12 cellular contexts compared by ENCODE assay signal in the genomic region with DNA sequence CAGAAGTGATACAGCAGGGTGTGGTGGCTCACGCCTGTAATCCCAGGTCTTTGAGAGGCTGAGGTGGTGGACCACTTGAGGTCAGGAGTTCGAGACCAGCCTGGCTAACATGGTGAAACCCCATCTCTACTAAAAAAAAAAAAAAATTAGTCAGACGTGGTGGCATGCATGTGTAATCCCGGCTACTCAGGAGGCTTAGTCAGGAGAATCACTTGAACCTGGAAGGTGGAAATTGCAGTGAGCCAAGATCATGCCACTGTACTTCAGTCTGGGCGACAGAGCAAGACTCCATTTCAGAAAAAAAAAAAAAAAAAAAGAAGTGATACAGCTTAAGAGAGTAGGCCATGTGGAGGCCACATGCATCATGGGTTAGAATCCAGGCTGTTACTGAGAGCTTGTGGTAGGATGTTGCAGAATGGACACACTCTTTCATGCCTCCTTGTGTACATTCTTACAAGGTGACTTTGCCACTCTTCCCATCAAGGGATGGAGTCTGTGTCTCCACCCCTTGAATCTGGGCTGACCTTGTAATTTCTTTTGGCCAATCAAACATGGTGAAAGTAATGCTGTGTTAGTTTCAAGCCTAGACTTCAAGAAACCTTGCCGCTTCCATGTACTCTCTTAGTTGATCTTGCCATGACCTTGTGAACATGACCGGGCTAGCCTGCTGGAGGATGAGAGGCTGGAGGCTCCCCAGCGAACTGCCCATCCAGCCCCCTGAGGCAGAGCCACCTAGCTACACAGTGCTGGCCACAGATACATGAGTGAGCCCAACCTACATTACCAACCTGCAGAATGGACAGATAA. TPM values are rescaled to one million over a fixed set of nuclear protein-coding genes. Genes with fewer than 3 reads are reported as not detected.
DNase-seq lines count a peak whose midpoint lies in the region; ATAC-seq, FAIRE-seq and TF ChIP-seq lines count a peak whose summit lies in the region.
"Had no signal": no experiment of that assay in that cellular context is flagged by ENCODE, and none has a peak within 500 bp of the region (broad histone marks: within the 10 kb centered on the region; RNA-seq: fewer than 3 reads in every experiment).

No MANE protein-coding gene starts in this region.

- H3K4me1 ChIP-seq in MM.1S (ENCODE audit: low read length), result peaks cover 42% of the 10 kb centered on the region
- no peaks in the 10 kb centered on the region for H3K4me1 ChIP-seq in mesendoderm (ENCODE audit: control insufficient read depth, low read depth, low read length)

- H2BK5ac ChIP-seq in mesendoderm (ENCODE audit: low read length), result no peak overlapping the region

- H3K18ac ChIP-seq in mesendoderm (ENCODE audit: low read length), result no peak overlapping the region

- H3K9me3 ChIP-seq in MM.1S (replicated peaks; ENCODE audit: insufficient read depth, low read length), result no peaks in the 10 kb centered on the region
- H3K9me3 ChIP-seq: psoas muscle had no signal

- H3K4ac ChIP-seq in mesendoderm (ENCODE audit: low read depth, low read length), result no peak overlapping the region

- H2AFZ ChIP-seq in MM.1S (ENCODE audit: low read length), result peak overlapping the region; percentile 52

- TF ChIP-seq CTCF in MM.1S (IDR thresholded peaks at IDR 0.05; ENCODE audit: low read length), result no peak
- no peak for TF ChIP-seq CTCF in bronchial epithelial cell (IDR thresholded peaks at IDR 0.05; ENCODE audit: insufficient read depth, low read length, severe bottlenecking)

- intact Hi-C loops in activated T-helper 2 cell treated with anti-CD3 and anti-CD28 coated beads, Interferon-gamma antibody, Interleukin-2, Interleukin-4, amounts not matched to agents 10 μg/mL and 5 μg/mL and 100 μg/mL, durations not matched to agents 14 hours and 24 hours and 36 hours (cut with micrococcal nuclease), result no loop called here

- H3K4me1 Mint-ChIP-seq in activated naive CD4-positive, alpha-beta T cell treated with anti-CD3 and anti-CD28 coated beads, Interleukin-2, amount 10 ng/mL, durations not matched to agents 7 days and 5 days, result peaks cover 76% of the 10 kb centered on the region
- H3K4me1 Mint-ChIP-seq in stimulated activated effector memory CD8-positive, alpha-beta T cell treated with anti-CD3 and anti-CD28 coated beads, Interleukin-12 subunit alpha, Interleukin-12 subunit beta, amount 100 ng/mL, for 72 hours, result peaks cover 56% of the 10 kb centered on the region
- H3K4me1 Mint-ChIP-seq in activated T-helper 2 cell treated with anti-CD3 and anti-CD28 coated beads, Interferon-gamma antibody, Interleukin-2, Interleukin-4, amounts not matched to agents 10 μg/mL and 5 μg/mL and 100 μg/mL, durations not matched to agents 14 hours and 24 hours and 36 hours (ENCODE audit: low read depth), result peaks cover 32% of the 10 kb centered on the region

- no peaks in the 10 kb centered on the region for H3K9me2 ChIP-seq in MM.1S (replicated peaks; ENCODE audit: insufficient read depth, low read length)

- ATAC-seq in stimulated activated effector memory CD8-positive, alpha-beta T cell treated with anti-CD3 and anti-CD28 coated beads, Interleukin-12 subunit alpha, Interleukin-12 subunit beta, amount 100 ng/mL, for 72 hours, result no peak
- ATAC-seq: activated CD4-positive, CD25-positive, alpha-beta regulatory T cell treated with anti-CD3 and anti-CD28 coated beads, Interleukin-2, amount 50 U/mL, for 24 hours; psoas muscle had no signal

- no CpG with 5 or more reads among the region's 8 CpGs for WGBS in mesendoderm (ENCODE audit: extremely low coverage, insufficient coverage, low lambda C conversion rate)

- H3K4me3 ChIP-seq in MM.1S (ENCODE audit: low read length) (no peak overlapping the region), bronchial epithelial cell (ENCODE audit: low read depth, low read length) (no peak overlapping the region), mesendoderm (ENCODE audit: low read length) (no peak overlapping the region)
- H3K4me3 ChIP-seq: psoas muscle had no signal

- no peak for DNase-seq in activated naive CD4-positive, alpha-beta T cell treated with anti-CD3 and anti-CD28 coated beads, Interleukin-2, amount 10 ng/mL, durations not matched to agents 7 days and 5 days
- no peak for DNase-seq in activated naive CD4-positive, alpha-beta T cell treated with anti-CD3 and anti-CD28 coated beads, Interleukin-2, amount 50 U/mL, for 16 hours
- DNase-seq in MM.1S (peak; percentile 6), bronchial epithelial cell (ENCODE audit: low read depth) (peak; percentile 62), mesendoderm (no peak), GDM1 (lab: John Stamatoyannopoulos, UW) (no peak)
- DNase-seq in stimulated activated effector memory CD8-positive, alpha-beta T cell treated with anti-CD3 and anti-CD28 coated beads, Interleukin-12 subunit alpha, Interleukin-12 subunit beta, amount 100 ng/mL, for 72 hours (ENCODE audit: low spot score in 2 of 2), result no peak
- no peak for DNase-seq in activated T-helper 2 cell treated with anti-CD3 and anti-CD28 coated beads, Interferon-gamma antibody, Interleukin-2, Interleukin-4, amounts not matched to agents 10 μg/mL and 5 μg/mL and 100 μg/mL, durations not matched to agents 14 hours and 24 hours and 36 hours (ENCODE audit: low spot score)
- DNase-seq: cortex of kidney, NCI-H2171, psoas muscle had no signal

- peaks cover 19% of the 10 kb centered on the region; the same call in 1 of the 2 replicates for H3F3A ChIP-seq in MM.1S (ENCODE audit: insufficient read depth, low read length)

- peaks cover 24% of the 10 kb centered on the region for H3K9me3 Mint-ChIP-seq in activated naive CD4-positive, alpha-beta T cell treated with anti-CD3 and anti-CD28 coated beads, Interleukin-2, amount 10 ng/mL, durations not matched to agents 7 days and 5 days
- peaks cover 4% of the 10 kb centered on the region for H3K9me3 Mint-ChIP-seq in stimulated activated effector memory CD8-positive, alpha-beta T cell treated with anti-CD3 and anti-CD28 coated beads, Interleukin-12 subunit alpha, Interleukin-12 subunit beta, amount 100 ng/mL, for 72 hours
- peaks cover 9% of the 10 kb centered on the region for H3K9me3 Mint-ChIP-seq in activated T-helper 2 cell treated with anti-CD3 and anti-CD28 coated beads, Interferon-gamma antibody, Interleukin-2, Interleukin-4, amounts not matched to agents 10 μg/mL and 5 μg/mL and 100 μg/mL, durations not matched to agents 14 hours and 24 hours and 36 hours

- no peak overlapping the region for H4K5ac ChIP-seq in mesendoderm (ENCODE audit: low read length)

- H3K4me2 ChIP-seq in MM.1S (ENCODE audit: low read depth, low read length), result no peak overlapping the region
- no peak overlapping the region for H3K4me2 ChIP-seq in mesendoderm (ENCODE audit: low read length)

- CTCF ChIA-PET in activated naive CD4-positive, alpha-beta T cell treated with anti-CD3 and anti-CD28 coated beads, Interleukin-2, amount 10 ng/mL, durations not matched to agents 7 days and 5 days (lab: Charles Lee), result interaction anchor here (1.0 to 6.8 kb wide), 9 partner anchors 10 to 82 kb away, joined by 3 to 44 read pairs (median 6); partner anchors contain the start of genes FXYD5, FXYD7 and LGI4

- FAIRE-seq in bronchial epithelial cell (lab: Jason Lieb, UNC), result no peak

- no peak overlapping the region for H3K23ac ChIP-seq in mesendoderm (ENCODE audit: low read length)

- no peak overlapping the region for H2BK120ac ChIP-seq in mesendoderm (ENCODE audit: low read depth, low read length)

- no peak overlapping the region for H4K8ac ChIP-seq in mesendoderm (ENCODE audit: low read depth, low read length)

- H2BK15ac ChIP-seq in mesendoderm (replicated peaks; ENCODE audit: low read depth), result no peak overlapping the region

- H3K4me3 Mint-ChIP-seq in activated naive CD4-positive, alpha-beta T cell treated with anti-CD3 and anti-CD28 coated beads, Interleukin-2, amount 10 ng/mL, durations not matched to agents 7 days and 5 days, result no peak overlapping the region
- no peak overlapping the region for H3K4me3 Mint-ChIP-seq in stimulated activated effector memory CD8-positive, alpha-beta T cell treated with anti-CD3 and anti-CD28 coated beads, Interleukin-12 subunit alpha, Interleukin-12 subunit beta, amount 100 ng/mL, for 72 hours
- no peak overlapping the region for H3K4me3 Mint-ChIP-seq in activated T-helper 2 cell treated with anti-CD3 and anti-CD28 coated beads, Interferon-gamma antibody, Interleukin-2, Interleukin-4, amounts not matched to agents 10 μg/mL and 5 μg/mL and 100 μg/mL, durations not matched to agents 14 hours and 24 hours and 36 hours (ENCODE audit: low read depth)

- no peaks in the 10 kb centered on the region for H3K79me1 ChIP-seq in mesendoderm (ENCODE audit: low read length)

- H3K27me3 Mint-ChIP-seq in activated naive CD4-positive, alpha-beta T cell treated with anti-CD3 and anti-CD28 coated beads, Interleukin-2, amount 10 ng/mL, durations not matched to agents 7 days and 5 days, result no peaks in the 10 kb centered on the region
- H3K27me3 Mint-ChIP-seq in activated T-helper 2 cell treated with anti-CD3 and anti-CD28 coated beads, Interferon-gamma antibody, Interleukin-2, Interleukin-4, amounts not matched to agents 10 μg/mL and 5 μg/mL and 100 μg/mL, durations not matched to agents 14 hours and 24 hours and 36 hours (ENCODE audit: low read depth), result no peaks in the 10 kb centered on the region

- peak overlapping the region; percentile 77 for H3K27ac Mint-ChIP-seq in activated naive CD4-positive, alpha-beta T cell treated with anti-CD3 and anti-CD28 coated beads, Interleukin-2, amount 10 ng/mL, durations not matched to agents 7 days and 5 days
- H3K27ac Mint-ChIP-seq in stimulated activated effector memory CD8-positive, alpha-beta T cell treated with anti-CD3 and anti-CD28 coated beads, Interleukin-12 subunit alpha, Interleukin-12 subunit beta, amount 100 ng/mL, for 72 hours, result peak overlapping the region; percentile 80
- no peak overlapping the region for H3K27ac Mint-ChIP-seq in activated T-helper 2 cell treated with anti-CD3 and anti-CD28 coated beads, Interferon-gamma antibody, Interleukin-2, Interleukin-4, amounts not matched to agents 10 μg/mL and 5 μg/mL and 100 μg/mL, durations not matched to agents 14 hours and 24 hours and 36 hours

- H3K79me2 ChIP-seq in MM.1S (ENCODE audit: low read length) (no peaks in the 10 kb centered on the region), mesendoderm (ENCODE audit: control insufficient read depth, insufficient read depth, low read length) (no peaks in the 10 kb centered on the region)

- no peak overlapping the region for H3K56ac ChIP-seq in mesendoderm (ENCODE audit: low read length)

- peak overlapping the region; percentile 46; the same call in 1 of the 2 replicates for H3K27ac ChIP-seq in MM.1S (ENCODE audit: low read length)
- no peak overlapping the region for H3K27ac ChIP-seq in mesendoderm (ENCODE audit: low read depth, low read length)
- H3K27ac ChIP-seq: psoas muscle had no signal

- H3K9ac ChIP-seq in MM.1S (ENCODE audit: low read length), result no peak overlapping the region
- no peak overlapping the region for H3K9ac ChIP-seq in mesendoderm (ENCODE audit: low read length)

- peaks cover 19% of the 10 kb centered on the region for H3K36me3 Mint-ChIP-seq in activated naive CD4-positive, alpha-beta T cell treated with anti-CD3 and anti-CD28 coated beads, Interleukin-2, amount 10 ng/mL, durations not matched to agents 7 days and 5 days
- H3K36me3 Mint-ChIP-seq in stimulated activated effector memory CD8-positive, alpha-beta T cell treated with anti-CD3 and anti-CD28 coated beads, Interleukin-12 subunit alpha, Interleukin-12 subunit beta, amount 100 ng/mL, for 72 hours, result peaks cover 20% of the 10 kb centered on the region
- peaks cover 4% of the 10 kb centered on the region for H3K36me3 Mint-ChIP-seq in activated T-helper 2 cell treated with anti-CD3 and anti-CD28 coated beads, Interferon-gamma antibody, Interleukin-2, Interleukin-4, amounts not matched to agents 10 μg/mL and 5 μg/mL and 100 μg/mL, durations not matched to agents 14 hours and 24 hours and 36 hours (ENCODE audit: low read depth)

- H4K20me1 ChIP-seq in MM.1S (ENCODE audit: insufficient read depth, low read length), result no peaks in the 10 kb centered on the region

- H3K36me3 ChIP-seq in MM.1S (replicated peaks; ENCODE audit: insufficient read depth, low read length) (no peaks in the 10 kb centered on the region), bronchial epithelial cell (ENCODE audit: control insufficient read depth, insufficient read depth, low read length) (no peaks in the 10 kb centered on the region), mesendoderm (ENCODE audit: control insufficient read depth, insufficient read depth, low read length) (no peaks in the 10 kb centered on the region)

- H3K27me3 ChIP-seq in MM.1S (replicated peaks; ENCODE audit: insufficient read depth, low read length) (no peaks in the 10 kb centered on the region), bronchial epithelial cell (ENCODE audit: control insufficient read depth, insufficient read depth, low read length) (no peaks in the 10 kb centered on the region), mesendoderm (ENCODE audit: insufficient read depth, low read length, poor library complexity) (no peaks in the 10 kb centered on the region)

- H2AK5ac ChIP-seq in mesendoderm (ENCODE audit: low read length), result no peak overlapping the region

RNA-seq across cellular contexts. Expression of gene FAM187B, which starts 12.3 kb away (rescaled TPM):
- not detected in 2 replicates for total RNA-seq in bronchial epithelial cell
- polyA plus RNA-seq in mesendoderm (2013, experiment 1 of 2), result not detected
- not detected for polyA plus RNA-seq in mesendoderm (2013, experiment 2 of 2)
- not detected in 2 replicates for total RNA-seq in activated T-helper 2 cell treated with anti-CD3 and anti-CD28 coated beads, Interferon-gamma antibody, Interleukin-2, Interleukin-4, amounts not matched to agents 10 μg/mL and 5 μg/mL and 100 μg/mL, durations not matched to agents 14 hours and 24 hours and 36 hours
- total RNA-seq: psoas muscle had no signal

RNA-seq across cellular contexts. Expression of gene LSR, which starts 32.6 kb away (rescaled TPM):
- 11.3 and 27.0 TPM in 2 replicates for total RNA-seq in bronchial epithelial cell
- 93.8 TPM for polyA plus RNA-seq in mesendoderm (2013, experiment 1 of 2)
- polyA plus RNA-seq in mesendoderm (2013, experiment 2 of 2), result 95.6 TPM
- total RNA-seq in activated T-helper 2 cell treated with anti-CD3 and anti-CD28 coated beads, Interferon-gamma antibody, Interleukin-2, Interleukin-4, amounts not matched to agents 10 μg/mL and 5 μg/mL and 100 μg/mL, durations not matched to agents 14 hours and 24 hours and 36 hours, result 0.30 and 1.0 TPM in 2 replicates

RNA-seq across cellular contexts. Expression of gene USF2, which starts 52.5 kb away (rescaled TPM):
- total RNA-seq in bronchial epithelial cell, result 60.8 and 67.3 TPM in 2 replicates
- 81.7 TPM for polyA plus RNA-seq in mesendoderm (2013, experiment 1 of 2)
- 79.2 TPM for polyA plus RNA-seq in mesendoderm (2013, experiment 2 of 2)
- 135 and 142 TPM in 2 replicates for total RNA-seq in activated T-helper 2 cell treated with anti-CD3 and anti-CD28 coated beads, Interferon-gamma antibody, Interleukin-2, Interleukin-4, amounts not matched to agents 10 μg/mL and 5 μg/mL and 100 μg/mL, durations not matched to agents 14 hours and 24 hours and 36 hours

Comparison
In these comparisons a context has a peak if more than half of its experiments do, and no peak if none do; other contexts are left out.
1. DNase-seq: peak in MM.1S (single experiment) and bronchial epithelial cell (single experiment); none in activated naive CD4-positive, alpha-beta T cell treated with anti-CD3 and anti-CD28 coated beads, Interleukin-2, amount 10 ng/mL, durations not matched to agents 7 days and 5 days (single experiment), activated naive CD4-positive, alpha-beta T cell treated with anti-CD3 and anti-CD28 coated beads, Interleukin-2, amount 50 U/mL, for 16 hours (single experiment), stimulated activated effector memory CD8-positive, alpha-beta T cell treated with anti-CD3 and anti-CD28 coated beads, Interleukin-12 subunit alpha, Interleukin-12 subunit beta, amount 100 ng/mL, for 72 hours (0 of 2), mesendoderm (single experiment), GDM1 (single experiment) and activated T-helper 2 cell treated with anti-CD3 and anti-CD28 coated beads, Interferon-gamma antibody, Interleukin-2, Interleukin-4, amounts not matched to agents 10 μg/mL and 5 μg/mL and 100 μg/mL, durations not matched to agents 14 hours and 24 hours and 36 hours (single experiment).